ENCODE assay signal across 9 cellular contexts in the genomic region with DNA sequence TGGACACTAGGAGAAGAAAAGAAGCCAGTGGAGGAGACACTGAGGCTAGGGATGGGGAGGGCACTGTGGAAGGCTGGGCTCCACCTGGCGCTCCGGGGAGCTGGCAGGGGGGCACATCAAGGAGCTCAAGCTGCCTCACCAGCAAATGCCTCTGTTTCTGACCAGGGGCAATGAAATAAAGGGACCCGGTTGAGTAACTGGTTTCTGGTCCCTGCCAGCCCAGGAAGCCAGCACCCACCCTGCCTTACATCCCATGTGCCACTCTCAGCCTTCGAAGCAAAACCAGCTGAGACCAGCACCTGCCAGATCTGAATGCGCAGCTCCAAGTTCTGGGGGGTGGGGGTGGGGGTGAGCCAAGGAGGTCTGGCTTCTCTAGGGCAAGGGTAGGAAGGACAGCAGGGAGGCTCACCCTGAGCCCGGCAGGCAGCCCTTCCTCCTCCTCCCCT.
DNase-seq lines count a peak whose midpoint lies in the region; ATAC-seq, FAIRE-seq and TF ChIP-seq lines count a peak whose summit lies in the region.
"Had no signal": no experiment of that assay in that cellular context is flagged by ENCODE, and none has a peak within 500 bp of the region (broad histone marks: within the 10 kb centered on the region; RNA-seq: fewer than 3 reads in every experiment).

No MANE protein-coding gene starts in this region.

- H3K27ac Mint-ChIP-seq in stimulated activated naive B cell treated with anti-CD40 and anti-IgM and Interleukin-4, amounts not matched to agents 10 μg/mL and 1 μg/mL and 100 μg/mL, for 72 hours = no peak overlapping the region

- no peak for TF ChIP-seq POLR2A in H54 (IDR thresholded peaks at IDR 0.05; ENCODE audit: low read depth, low read length)

- H3K27me3 Mint-ChIP-seq in stimulated activated naive B cell treated with anti-CD40 and anti-IgM and Interleukin-4, amounts not matched to agents 10 μg/mL and 1 μg/mL and 100 μg/mL, for 72 hours = peaks cover 7 to 20% of the 10 kb centered on the region in 2 donors

- no peaks in the 10 kb centered on the region for H3K9me3 Mint-ChIP-seq in stimulated activated naive B cell treated with anti-CD40 and anti-IgM and Interleukin-4, amounts not matched to agents 10 μg/mL and 1 μg/mL and 100 μg/mL, for 72 hours

- FAIRE-seq in H54 (lab: Jason Lieb, UNC) = no peak
- FAIRE-seq: TTC549 had no signal

- TF ChIP-seq CTCF in WI38 (IDR thresholded peaks at IDR 0.05; ENCODE audit: low read depth, low read length) = no peak

- DNase-seq in NCI-H2171 treated with DMSO at 0.1 percent for 48 hours (lab: John Stamatoyannopoulos, UW) (peak; percentile 57), NCI-H2171 (lab: John Stamatoyannopoulos, UW) (no peak), H54 (ENCODE audit: insufficient read length, low spot score) (no peak)
- no peak for DNase-seq in stimulated activated naive B cell treated with anti-CD40 and anti-IgM and Interleukin-4, amounts not matched to agents 10 μg/mL and 1 μg/mL and 100 μg/mL, for 72 hours

- H3K36me3 Mint-ChIP-seq in stimulated activated naive B cell treated with anti-CD40 and anti-IgM and Interleukin-4, amounts not matched to agents 10 μg/mL and 1 μg/mL and 100 μg/mL, for 72 hours = no peaks in the 10 kb centered on the region

- ATAC-seq in stimulated activated naive B cell treated with anti-CD40 and anti-IgM and Interleukin-4, amounts not matched to agents 10 μg/mL and 1 μg/mL and 100 μg/mL, for 72 hours (replicated peaks) = peak in 1 of 2 donors; percentile 5
- ATAC-seq in GM19452 (IDR thresholded peaks at IDR 0.05; ENCODE audit: unreplicated experiment) (no peak), GM19351 (IDR thresholded peaks at IDR 0.05; ENCODE audit: unreplicated experiment) (no peak)

- H3K4me3 ChIP-seq in WI38 (ENCODE audit: low read depth, low read length) = peak overlapping the region; percentile 47
- peak overlapping the region; percentile 20 for H3K4me3 ChIP-seq in iPS-11a (ENCODE audit: low read depth, low read length)

- peaks cover 23 to 38% of the 10 kb centered on the region in 2 donors for H3K4me1 Mint-ChIP-seq in stimulated activated naive B cell treated with anti-CD40 and anti-IgM and Interleukin-4, amounts not matched to agents 10 μg/mL and 1 μg/mL and 100 μg/mL, for 72 hours

- H3K4me3 Mint-ChIP-seq in stimulated activated naive B cell treated with anti-CD40 and anti-IgM and Interleukin-4, amounts not matched to agents 10 μg/mL and 1 μg/mL and 100 μg/mL, for 72 hours = peak overlapping the region; percentile 44 to 64
